In the genomic region with DNA sequence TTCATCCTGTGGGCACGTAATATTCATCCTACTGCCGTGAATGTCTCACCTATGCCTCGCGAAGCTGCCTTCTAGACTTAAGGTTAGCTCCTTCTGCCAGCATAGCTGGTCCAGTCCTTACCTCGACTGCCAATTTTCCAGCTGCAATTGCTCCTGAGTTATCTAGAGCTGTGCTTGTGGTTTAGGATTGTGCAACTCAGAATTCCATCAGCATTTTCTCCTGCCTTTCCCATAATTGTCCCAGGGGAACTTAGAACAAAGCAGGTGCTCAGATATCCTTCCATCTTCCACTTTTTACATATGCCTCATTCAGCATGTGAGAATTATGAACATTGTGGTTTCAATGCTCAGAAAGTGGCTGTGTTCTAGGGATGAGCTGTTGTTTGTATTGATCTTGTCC, we compare ENCODE assay signal across 17 cellular contexts.
DNase-seq lines count a peak whose midpoint lies in the region; ATAC-seq and TF ChIP-seq lines count a peak whose summit lies in the region.
"Had no signal": no experiment of that assay in that cellular context is flagged by ENCODE, and none has a peak within 500 bp of the region (broad histone marks: within the 10 kb centered on the region; RNA-seq: fewer than 3 reads in every experiment).

No MANE protein-coding gene starts in this region.

- intact Hi-C loops in left ventricle myocardium superior (cut with micrococcal nuclease): no loop called here
- intact Hi-C loops in prostate gland (cut with DNase I): no loop called here

- WGBS in prostate gland: 72% methylated on average over 5 of the region's 5 CpGs
- 63 to 77% methylated on average over 5 of the region's 5 CpGs for WGBS in gastroesophageal sphincter (ENCODE audit: low coverage in 1 of 2), 2 donors

- H3K4me3 ChIP-seq in prostate gland (no peak overlapping the region), gastroesophageal sphincter (no peak overlapping the region), H7 (ENCODE audit: insufficient read depth, low read depth, low read length) (no peak overlapping the region)
- H3K4me3 ChIP-seq: right lobe of liver had no signal

- TF ChIP-seq CTCF in prostate gland (IDR thresholded peaks at IDR 0.05) (no peak), gastroesophageal sphincter (IDR thresholded peaks at IDR 0.05) (no peak), GM10266 (IDR thresholded peaks at IDR 0.05; ENCODE audit: control insufficient read depth, insufficient read depth, low read depth, missing control alignments) (no peak)

- H3K27ac ChIP-seq in prostate gland (no peak overlapping the region), gastroesophageal sphincter (no peak overlapping the region)
- H3K27ac ChIP-seq: foreskin keratinocyte, right lobe of liver had no signal

- H3K9me3 ChIP-seq in prostate gland (no peaks in the 10 kb centered on the region), gastroesophageal sphincter (no peaks in the 10 kb centered on the region)
- H3K9me3 ChIP-seq: right lobe of liver, SK-N-SH had no signal

- H3K36me3 ChIP-seq in prostate gland: no peaks in the 10 kb centered on the region
- no peaks in the 10 kb centered on the region for H3K36me3 ChIP-seq in gastroesophageal sphincter
- H3K36me3 ChIP-seq in H7 (replicated peaks; ENCODE audit: control insufficient read depth, insufficient read depth, low read length): no peaks in the 10 kb centered on the region
- H3K36me3 ChIP-seq: right lobe of liver had no signal

- peak; percentile 96 for ATAC-seq in left ventricle myocardium superior
- no peak for ATAC-seq in gastroesophageal sphincter
- ATAC-seq: foreskin keratinocyte, right lobe of liver had no signal

- H3K27me3 ChIP-seq in prostate gland (replicated peaks; ENCODE audit: insufficient read depth): no peaks in the 10 kb centered on the region
- H3K27me3 ChIP-seq in gastroesophageal sphincter: no peaks in the 10 kb centered on the region
- no peaks in the 10 kb centered on the region for H3K27me3 ChIP-seq in H7 (ENCODE audit: control insufficient read depth, insufficient read depth, low read length)
- H3K27me3 ChIP-seq: foreskin keratinocyte, right lobe of liver had no signal

- TF ChIP-seq POLR2A in prostate gland (IDR thresholded peaks at IDR 0.05) (no peak), gastroesophageal sphincter (IDR thresholded peaks at IDR 0.05) (no peak)

- TF ChIP-seq EP300 in gastroesophageal sphincter (IDR thresholded peaks at IDR 0.05): no peak

- DNase-seq in Daoy (ENCODE audit: low read depth) (peak; percentile 5), NCI-H187 (lab: John Stamatoyannopoulos, UW) (peak; percentile 34 to 81), astrocyte of the hippocampus (ENCODE audit: low read depth, low spot score) (peak; percentile 55), left ventricle myocardium superior (no peak), prostate gland (ENCODE audit: low spot score) (no peak), GM10266 (ENCODE audit: extremely low spot score) (no peak), H7 (no peak)
- DNase-seq: activated CD4-positive, alpha-beta T cell treated with anti-CD3 and anti-CD28 coated beads, Interleukin-2, amount 50 U/mL, for 48 hours; activated naive CD4-positive, alpha-beta T cell treated with anti-CD3 and anti-CD28 coated beads, Interleukin-2, amount 10 ng/mL, durations not matched to agents 7 days and 5 days; activated T-cell treated with anti-CD3 and anti-CD28 coated beads, Interleukin-2, amount 50 U/mL, for 1 hour; mesendoderm; NCI-H1105 treated with DMSO at 0.1 percent for 48 hours; NCI-H446; right lobe of liver; SK-N-SH had no signal

- H3K4me1 ChIP-seq in prostate gland (replicated peaks) (no peaks in the 10 kb centered on the region), gastroesophageal sphincter (no peaks in the 10 kb centered on the region)
- H3K4me1 ChIP-seq: foreskin keratinocyte, right lobe of liver had no signal

Comparison
In these comparisons a context has a peak if more than half of its experiments do, and no peak if none do; other contexts are left out.
1. DNase-seq: peak in Daoy (single experiment), NCI-H187 (2 of 2) and astrocyte of the hippocampus (single experiment); none in left ventricle myocardium superior (single experiment), prostate gland (single experiment), GM10266 (single experiment) and H7 (single experiment).